Comparison of ENCODE assay signal across 24 cellular contexts in genomic region chr4:22476011-22476410, GRCh38. TPM values are rescaled to one million over a fixed set of nuclear protein-coding genes. Genes with fewer than 3 reads are reported as not detected.
"Had no signal": no experiment of that assay in that cellular context is flagged by ENCODE, and none has a peak within 500 bp of the region (broad histone marks: within the 10 kb centered on the region; RNA-seq: fewer than 3 reads in every experiment).

No MANE protein-coding gene starts in this region.

- H3K36me3 ChIP-seq: ascending aorta, MG63 had no signal

- H3K4me3 ChIP-seq: ascending aorta, cardiac muscle cell, MG63 had no signal

- H3K9me3 ChIP-seq: ascending aorta, MG63 had no signal

- DNase-seq: activated B cell treated with CpG ODN at 0.5 μM for 24 hours; activated CD4-positive, alpha-beta T cell treated with anti-CD3 and anti-CD28 coated beads for 1 hour; activated CD4-positive, alpha-beta T cell treated with anti-CD3 and anti-CD28 coated beads, Interleukin-2, amount 10 ng/mL, durations not matched to agents 24 days and 14 days; activated CD4-positive, alpha-beta T cell treated with anti-CD3 and anti-CD28 coated beads, Interleukin-2, amount 50 U/mL, for 48 hours; activated CD8-positive, alpha-beta memory T cell treated with anti-CD3 and anti-CD28 coated beads, Interleukin-2, amount 10 ng/mL, durations not matched to agents 7 days and 5 days; activated effector memory CD4-positive, alpha-beta T cell treated with Interleukin-2 at 50 U/mL for 16 hours; activated naive CD4-positive, alpha-beta T cell; activated T-cell treated with anti-CD3 and anti-CD28 coated beads, Interleukin-2, amount 50 U/mL, for 24 hours; amniotic stem cell; MG63; NCI-H1105; NCI-H1436; NCI-H1694 treated with DMSO at 0.1 percent for 48 hours; NCI-H2029 treated with DMSO at 0.1 percent for 48 hours; NCI-H345; NCI-H510A; NCI-H69; NK-92 treated with Interleukin-12 subunit alpha and Interleukin-12 subunit beta, amount 100 ng/mL, for 24 hours; SHP77 treated with DMSO at 0.1 percent for 48 hours; T-helper 17 cell; T-helper 9 cell had no signal

- FAIRE-seq: RCC 7860 had no signal

- H3K27ac ChIP-seq: ascending aorta, cardiac muscle cell had no signal

- ATAC-seq: activated CD8-positive, alpha-beta memory T cell treated with anti-CD3 and anti-CD28 coated beads, Interleukin-2, amount 10 ng/mL, durations not matched to agents 7 days and 5 days; T-helper 17 cell had no signal

- H3K27me3 ChIP-seq: ascending aorta, cardiac muscle cell, MG63 had no signal

RNA-seq across cellular contexts. Expression of gene ADGRA3, which starts 39.9 kb away (rescaled TPM):
- total RNA-seq: activated B cell treated with CpG ODN at 0.5 μM for 24 hours had no signal
